Comparison of ENCODE assay signal across 10 cellular contexts in genomic region chr9:130010151-130010988, GRCh38. TPM values are rescaled to one million over a fixed set of nuclear protein-coding genes. Genes with fewer than 3 reads are reported as not detected.
DNase-seq lines count a peak whose midpoint lies in the region; ATAC-seq and TF ChIP-seq lines count a peak whose summit lies in the region.
"Had no signal": no experiment of that assay in that cellular context is flagged by ENCODE, and none has a peak within 500 bp of the region (broad histone marks: within the 10 kb centered on the region; RNA-seq: fewer than 3 reads in every experiment).

No MANE protein-coding gene starts in this region.

- no peaks in the 10 kb centered on the region for H3K9me3 ChIP-seq in gastrocnemius medialis

- peak overlapping the region in 1 of 4 donors; percentile 22 for H3K27ac ChIP-seq in gastrocnemius medialis

- no peaks in the 10 kb centered on the region for H3K27me3 ChIP-seq in gastrocnemius medialis

- H3K36me3 Mint-ChIP-seq in activated naive CD4-positive, alpha-beta T cell treated with anti-CD3 and anti-CD28 coated beads for 36 hours (ENCODE audit: low read depth), result peaks cover 25% of the 10 kb centered on the region

- peak; percentile 76 for DNase-seq in activated naive CD4-positive, alpha-beta T cell treated with anti-CD3 and anti-CD28 coated beads for 36 hours
- DNase-seq in gastrocnemius medialis, result no peak
- DNase-seq in glomerular visceral epithelial cell (ENCODE audit: extremely low spot score), result no peak
- no peak for DNase-seq in erythroblast (lab: John Stamatoyannopoulos, UW)
- DNase-seq in KBM-7, result no peak
- DNase-seq: NCI-H524 had no signal

- CTCF ChIA-PET in activated naive CD4-positive, alpha-beta T cell treated with anti-CD3 and anti-CD28 coated beads for 36 hours (lab: Charles Lee), result interaction anchor here (0.6 to 1.4 kb wide), 7 partner anchors 11 to 125 kb away, joined by 3 to 5 read pairs (median 3); partner anchors contain the start of gene FNBP1

- peaks cover 3% of the 10 kb centered on the region for H3K9me3 Mint-ChIP-seq in activated naive CD4-positive, alpha-beta T cell treated with anti-CD3 and anti-CD28 coated beads for 36 hours

- H3K27ac Mint-ChIP-seq in activated naive CD4-positive, alpha-beta T cell treated with anti-CD3 and anti-CD28 coated beads for 36 hours, result peak overlapping the region; percentile 93
- H3K27ac Mint-ChIP-seq: nephron had no signal

- H3K4me1 Mint-ChIP-seq in activated naive CD4-positive, alpha-beta T cell treated with anti-CD3 and anti-CD28 coated beads for 36 hours (ENCODE audit: low read depth), result peaks cover 81% of the 10 kb centered on the region
- H3K4me1 Mint-ChIP-seq: nephron had no signal

- intact Hi-C loops in activated naive CD4-positive, alpha-beta T cell treated with anti-CD3 and anti-CD28 coated beads for 36 hours (cut with micrococcal nuclease), result loop anchor here (1.0 kb wide), 2 partner anchors 18 to 122 kb away; no protein-coding TSS in a partner anchor
- intact Hi-C loops in gastrocnemius medialis (cut with DNase I; ENCODE audit: low total_unique reads), result no loop called here

- ATAC-seq in GM18873 (IDR thresholded peaks at IDR 0.05; ENCODE audit: low FRiP score, unreplicated experiment), result peak; percentile 36
- peak; percentile 36 for ATAC-seq in HG03565 (IDR thresholded peaks at IDR 0.05; ENCODE audit: unreplicated experiment)
- peak; percentile 75 to 81 for ATAC-seq in gastrocnemius medialis
- ATAC-seq in HG03520 (IDR thresholded peaks at IDR 0.05; ENCODE audit: unreplicated experiment), result no peak

- H3K36me3 ChIP-seq in gastrocnemius medialis, result peaks cover 0 to 3% of the 10 kb centered on the region in 2 donors

- H3K4me3 ChIP-seq in gastrocnemius medialis, result no peak overlapping the region

- H3K4me3 Mint-ChIP-seq in activated naive CD4-positive, alpha-beta T cell treated with anti-CD3 and anti-CD28 coated beads for 36 hours, result peak overlapping the region; percentile 42
- H3K4me3 Mint-ChIP-seq: nephron had no signal

- in situ Hi-C loops in gastrocnemius medialis (cut with MboI; ENCODE audit: low sequenced_read_pairs in 4 of 4), result no loop called here
- in situ Hi-C loops in KBM-7 (cut with MboI; ENCODE audit: low pct_unique_long_range_greater_than_20kb, low sequenced_read_pairs), result no loop called here

- TF ChIP-seq POLR2A in gastrocnemius medialis (IDR thresholded peaks at IDR 0.05) (no peak), erythroblast (IDR thresholded peaks at IDR 0.05; ENCODE audit: low read length) (no peak)

- H3K4me1 ChIP-seq in gastrocnemius medialis, result no peaks in the 10 kb centered on the region

- TF ChIP-seq CTCF in gastrocnemius medialis (IDR thresholded peaks at IDR 0.05 in 4 of 5, conservative IDR thresholded peaks at IDR 0.05 in 1 of 5), result no peak

- H3K27me3 Mint-ChIP-seq in activated naive CD4-positive, alpha-beta T cell treated with anti-CD3 and anti-CD28 coated beads for 36 hours (ENCODE audit: low read depth), result no peaks in the 10 kb centered on the region

RNA-seq across cellular contexts. Expression of gene FNBP1, which starts 32.6 kb away (rescaled TPM):
- total RNA-seq in activated naive CD4-positive, alpha-beta T cell treated with anti-CD3 and anti-CD28 coated beads for 36 hours, result 100 to 1,000 TPM; 126 to 128 TPM
- total RNA-seq in gastrocnemius medialis, result 10 to 100 TPM; 13.3 to 30.0 (median 17.9) TPM

RNA-seq across cellular contexts. Expression of gene GPR107, which starts 43.3 kb away (rescaled TPM):
- 10 to 100 TPM; 19.0 to 20.0 TPM for total RNA-seq in activated naive CD4-positive, alpha-beta T cell treated with anti-CD3 and anti-CD28 coated beads for 36 hours
- 10 to 100 TPM; 13.5 to 20.7 (median 17.5) TPM for total RNA-seq in gastrocnemius medialis

Comparison
In these comparisons a context has a peak if more than half of its experiments do, and no peak if none do; other contexts are left out.
1. RNA of gene FNBP1, which starts 32.6 kb away (total RNA-seq): 126 to 128 TPM in activated naive CD4-positive, alpha-beta T cell treated with anti-CD3 and anti-CD28 coated beads for 36 hours; 13.3 to 30.0 TPM in gastrocnemius medialis; every median in the first group is over 4 times any median in the second.